ENCODE assay signal across 11 cellular contexts in genomic region chr2:40332096-40332826, GRCh38.
DNase-seq lines count a peak whose midpoint lies in the region; ATAC-seq, FAIRE-seq and TF ChIP-seq lines count a peak whose summit lies in the region.
"Had no signal": no experiment of that assay in that cellular context is flagged by ENCODE, and none has a peak within 500 bp of the region (broad histone marks: within the 10 kb centered on the region; RNA-seq: fewer than 3 reads in every experiment).

No MANE protein-coding gene starts in this region.

- H3K4me3 Mint-ChIP-seq in CD4-positive, alpha-beta memory T cell = no peak overlapping the region
- H3K4me3 Mint-ChIP-seq: dendritic cell treated with granulocyte-macrophage colony-stimulating factor and Interleukin-4, amounts not matched to agents 40 ng/mL and 50 ng/mL, for 4 days had no signal

- no peak for TF ChIP-seq POLR2A in A549 (IDR thresholded peaks at IDR 0.05; ENCODE audit: low read length)

- ATAC-seq in A549 (peak in 1 of 2 experiments; percentile 50; a peak in 1 of 6 replicates), GM18519 (IDR thresholded peaks at IDR 0.05; ENCODE audit: low FRiP score, unreplicated experiment) (no peak)

- 42% methylated on average over 8 of the region's 8 CpGs for WGBS in A549 (ENCODE audit: missing lambda C conversion rate)

- FAIRE-seq in A549 (lab: Jason Lieb, UNC) (no peak), kidney (lab: Jason Lieb, UNC) (no peak)
- FAIRE-seq: D721Med had no signal

- no peak overlapping the region for H3K27ac Mint-ChIP-seq in CD4-positive, alpha-beta memory T cell
- H3K27ac Mint-ChIP-seq: dendritic cell treated with granulocyte-macrophage colony-stimulating factor and Interleukin-4, amounts not matched to agents 40 ng/mL and 50 ng/mL, for 4 days had no signal

- H3K36me3 ChIP-seq in adipocyte (ENCODE audit: control insufficient read depth, insufficient read depth, low read length, severe bottlenecking) = no peaks in the 10 kb centered on the region
- no peaks in the 10 kb centered on the region for H3K36me3 ChIP-seq in kidney (ENCODE audit: control insufficient read depth in 1 of 2, insufficient read depth in 2 of 2, low read length in 2 of 2)
- H3K36me3 ChIP-seq in CD4-positive, alpha-beta memory T cell (ENCODE audit: insufficient read depth, low read length) = no peaks in the 10 kb centered on the region

- CTCF ChIA-PET in A549 (lab: Yijun Ruan, JAX) = interaction anchor here (1.1 to 1.3 kb wide), 2 partner anchors 45 to 223 kb away, joined by 4 to 5 read pairs; no protein-coding TSS in a partner anchor
- CTCF ChIA-PET in CD4-positive, alpha-beta memory T cell (lab: Charles Lee; ENCODE audit: partially characterized antibody) = no interaction called here

- TF ChIP-seq CTCF in A549 (IDR thresholded peaks at IDR 0.05) = no peak
- no peak for TF ChIP-seq CTCF in kidney (IDR thresholded peaks at IDR 0.05; ENCODE audit: borderline replicate concordance, extremely low read depth, insufficient read depth)

- no peaks in the 10 kb centered on the region for H3K36me3 Mint-ChIP-seq in CD4-positive, alpha-beta memory T cell

- H3K27ac ChIP-seq in A549 (no peak overlapping the region), kidney (ENCODE audit: low read depth in 2 of 2, low read length in 2 of 2) (peak overlapping the region; percentile 20 to 63)
- H3K27ac ChIP-seq in CD4-positive, alpha-beta memory T cell (ENCODE audit: low read depth, low read length) = no peak overlapping the region

- H3K9ac ChIP-seq in adipocyte (ENCODE audit: low read length) (no peak overlapping the region), kidney (ENCODE audit: low read length in 2 of 2) (no peak overlapping the region)

- H3K27me3 Mint-ChIP-seq in CD4-positive, alpha-beta memory T cell = no peaks in the 10 kb centered on the region
- H3K27me3 Mint-ChIP-seq: dendritic cell treated with granulocyte-macrophage colony-stimulating factor and Interleukin-4, amounts not matched to agents 40 ng/mL and 50 ng/mL, for 4 days had no signal

- no peaks in the 10 kb centered on the region for H3K4me1 Mint-ChIP-seq in CD4-positive, alpha-beta memory T cell

- peak; percentile 5 to 19 for DNase-seq in A549 (ENCODE audit: low read depth in 1 of 2, low spot score in 1 of 2)
- DNase-seq in HS-27A (ENCODE audit: low read depth) = peak; percentile 77
- DNase-seq in adipocyte (ENCODE audit: low read depth) = peak; percentile 89
- DNase-seq in kidney = no peak
- no peak for DNase-seq in CD4-positive, alpha-beta memory T cell
- DNase-seq in stimulated activated CD4-positive, alpha-beta T cell treated with anti-CD3 and anti-CD28 coated beads, Interleukin-2, amount 100 ng/mL, for 48 hours = no peak
- no peak for DNase-seq in NCI-H2107 treated with DMSO at 0.1 percent for 48 hours (lab: John Stamatoyannopoulos, UW; ENCODE audit: unreplicated experiment)
- DNase-seq: activated CD4-positive, alpha-beta T cell treated with anti-CD3 and anti-CD28 coated beads for 4 hours had no signal

- H3K9me3 ChIP-seq in A549 = no peaks in the 10 kb centered on the region
- H3K9me3 ChIP-seq in adipocyte (ENCODE audit: control insufficient read depth, low read length) = no peaks in the 10 kb centered on the region
- no peaks in the 10 kb centered on the region for H3K9me3 ChIP-seq in kidney (ENCODE audit: control insufficient read depth in 1 of 2, low read length in 2 of 2)
- H3K9me3 ChIP-seq in CD4-positive, alpha-beta memory T cell (ENCODE audit: control insufficient read depth in 1 of 2, low read length in 2 of 2) = no peaks in the 10 kb centered on the region

- H3K27me3 ChIP-seq in adipocyte (replicated peaks; ENCODE audit: control insufficient read depth, insufficient read depth, low read length) = no peaks in the 10 kb centered on the region
- H3K27me3 ChIP-seq in CD4-positive, alpha-beta memory T cell (ENCODE audit: insufficient read depth, low read length) = no peaks in the 10 kb centered on the region

- H3K4me1 ChIP-seq in A549 (peaks cover 10% of the 10 kb centered on the region; the same call in 2 of the 3 replicates), adipocyte (ENCODE audit: control insufficient read depth, insufficient read depth, low read length) (peaks cover 6% of the 10 kb centered on the region), kidney (ENCODE audit: control insufficient read depth in 1 of 2, insufficient read depth in 1 of 2, low read depth in 1 of 2, low read length in 2 of 2) (peaks cover 0 to 8% of the 10 kb centered on the region in 2 donors)
- no peaks in the 10 kb centered on the region for H3K4me1 ChIP-seq in CD4-positive, alpha-beta memory T cell (ENCODE audit: insufficient read depth, low read length)

- TF ChIP-seq RAD21 in A549 (conservative IDR thresholded peaks at IDR 0.05 in 1 of 2, IDR thresholded peaks at IDR 0.05 in 1 of 2) = no peak

- intact Hi-C loops in kidney (cut with DNase I) = no loop called here
- intact Hi-C loops in CD4-positive, alpha-beta memory T cell (cut with micrococcal nuclease) = no loop called here

- H3K4me2 ChIP-seq in A549 = no peak overlapping the region; the same call in 2 of the 3 replicates

- H3K4me3 ChIP-seq in A549 (no peak overlapping the region), adipocyte (ENCODE audit: low read length) (no peak overlapping the region), kidney (ENCODE audit: low read length in 2 of 2) (peak overlapping the region in 1 of 2 donors; percentile 10)
- H3K4me3 ChIP-seq in CD4-positive, alpha-beta memory T cell (ENCODE audit: low read length in 2 of 2) = no peak overlapping the region

- POLR2A ChIA-PET in A549 (lab: Yijun Ruan, JAX) = no interaction called here
- POLR2A ChIA-PET in CD4-positive, alpha-beta memory T cell (lab: Charles Lee; ENCODE audit: partially characterized antibody) = no interaction called here

- H3K9me3 Mint-ChIP-seq in CD4-positive, alpha-beta memory T cell = peaks cover 0 to 4% (median 0%) of the 10 kb centered on the region in 8 donors
- H3K9me3 Mint-ChIP-seq: dendritic cell treated with granulocyte-macrophage colony-stimulating factor and Interleukin-4, amounts not matched to agents 40 ng/mL and 50 ng/mL, for 4 days had no signal

- TF ChIP-seq EP300 in A549 (IDR thresholded peaks at IDR 0.05) = no peak

TF ChIP-seq in A549, 52 proteins besides CTCF, POLR2A, EP300 and RAD21:
- no peak for TF ChIP-seq ELK1 (IDR thresholded peaks at IDR 0.05; ENCODE audit: low read depth, low read length)
- TF ChIP-seq MAX (IDR thresholded peaks at IDR 0.05) = no peak
- TF ChIP-seq CHD4 (IDR thresholded peaks at IDR 0.05; ENCODE audit: borderline replicate concordance) = no peak
- no peak for TF ChIP-seq ESRRA (IDR thresholded peaks at IDR 0.05; ENCODE audit: borderline replicate concordance, low read length)
- no peak for TF ChIP-seq RCOR1 (IDR thresholded peaks at IDR 0.05; ENCODE audit: low read depth, low read length)
- TF ChIP-seq HOXB13 (CRISPR knock-in tag; IDR thresholded peaks at IDR 0.05; ENCODE audit: low read depth) = no peak
- no peak for TF ChIP-seq ZNF302 (CRISPR knock-in tag; IDR thresholded peaks at IDR 0.05)
- no peak for TF ChIP-seq RNF2 (IDR thresholded peaks at IDR 0.05; ENCODE audit: borderline replicate concordance, low read depth)
- TF ChIP-seq MAZ (IDR thresholded peaks at IDR 0.05; ENCODE audit: borderline replicate concordance, low read depth, low read length) = no peak
- no peak for TF ChIP-seq BCL3 (IDR thresholded peaks at IDR 0.05)
- no peak for TF ChIP-seq EHF (CRISPR knock-in tag; IDR thresholded peaks at IDR 0.05)
- TF ChIP-seq RFX5 (IDR thresholded peaks at IDR 0.05) = no peak
TF ChIP-seq in A549: peak in this region for 0.

Comparison
In these comparisons a context has a peak if more than half of its experiments do, and no peak if none do; other contexts are left out.
1. DNase-seq: peak in A549 (2 of 2), HS-27A (single experiment) and adipocyte (single experiment); none in kidney (single experiment), CD4-positive, alpha-beta memory T cell (0 of 5), stimulated activated CD4-positive, alpha-beta T cell treated with anti-CD3 and anti-CD28 coated beads, Interleukin-2, amount 100 ng/mL, for 48 hours (0 of 2) and NCI-H2107 treated with DMSO at 0.1 percent for 48 hours (single experiment).
2. H3K27ac ChIP-seq: peak in kidney (2 of 2); none in A549 (0 of 2) and CD4-positive, alpha-beta memory T cell (single experiment).